In the genomic region with DNA sequence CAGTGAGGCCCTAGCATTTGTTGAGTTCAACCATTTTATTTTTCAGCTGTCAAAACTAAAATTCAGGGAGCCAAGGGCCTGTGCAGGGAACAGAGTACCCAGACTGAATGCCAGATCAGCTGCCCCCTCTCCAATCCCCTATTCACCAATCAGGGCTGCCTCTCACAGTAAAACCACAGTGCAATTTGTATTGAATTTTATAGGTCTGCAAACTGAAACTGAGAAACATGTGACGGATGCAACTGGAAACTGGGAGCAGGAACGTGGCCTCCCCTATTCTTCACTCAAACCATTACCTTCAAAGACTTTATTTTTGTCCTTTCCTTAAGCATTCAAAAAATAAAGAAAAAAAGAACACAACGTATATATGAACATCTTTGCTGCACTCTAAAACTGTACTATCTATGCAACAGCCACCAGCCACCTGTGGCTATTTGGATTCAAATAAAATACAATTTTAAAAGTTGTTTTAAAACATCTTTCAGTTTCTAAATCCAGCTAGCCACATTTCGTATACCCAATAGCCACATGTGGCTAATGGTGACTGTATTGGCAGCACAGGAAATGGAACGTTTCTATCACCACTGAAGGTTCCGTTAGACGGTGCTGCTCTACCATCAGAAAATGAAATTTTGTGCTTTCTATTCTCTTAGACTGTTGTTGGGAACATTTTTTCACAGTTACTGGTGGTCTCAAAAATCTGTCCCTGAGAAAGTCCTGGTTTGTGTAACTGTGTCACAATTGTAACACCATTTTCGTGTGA, we compare ENCODE assay signal across 16 cellular contexts.
"Had no signal": no experiment of that assay in that cellular context is flagged by ENCODE, and none has a peak within 500 bp of the region (broad histone marks: within the 10 kb centered on the region; RNA-seq: fewer than 3 reads in every experiment).

No MANE protein-coding gene starts in this region.

- H3K27ac Mint-ChIP-seq: activated CD4-positive, alpha-beta T cell treated with anti-CD3 and anti-CD28 coated beads, Interleukin-2, amount 10 ng/mL, durations not matched to agents 7 days and 5 days; activated naive CD4-positive, alpha-beta T cell treated with anti-CD3 and anti-CD28 coated beads for 36 hours; activated T-helper 17 cell treated with anti-CD3 and anti-CD28 coated beads, Interleukin-2, amount 50 U/mL, for 72 hours; memory B cell; naive thymus-derived CD8-positive, alpha-beta T cell; progenitor cell of endocrine pancreas; stimulated activated naive B cell treated with anti-CD40 and anti-IgM and Interleukin-4, amounts not matched to agents 10 μg/mL and 1 μg/mL and 100 μg/mL, for 72 hours had no signal

- H3K36me3 Mint-ChIP-seq: memory B cell; naive thymus-derived CD8-positive, alpha-beta T cell; stimulated activated naive B cell treated with anti-CD40 and anti-IgM and Interleukin-4, amounts not matched to agents 10 μg/mL and 1 μg/mL and 100 μg/mL, for 72 hours had no signal

- H3K9me3 Mint-ChIP-seq: activated CD4-positive, alpha-beta T cell treated with anti-CD3 and anti-CD28 coated beads, Interleukin-2, amount 10 ng/mL, durations not matched to agents 7 days and 5 days; activated naive CD4-positive, alpha-beta T cell treated with anti-CD3 and anti-CD28 coated beads for 36 hours; activated T-helper 17 cell treated with anti-CD3 and anti-CD28 coated beads, Interleukin-2, amount 50 U/mL, for 72 hours; memory B cell; naive thymus-derived CD8-positive, alpha-beta T cell had no signal

- ATAC-seq: activated T-helper 17 cell treated with anti-CD3 and anti-CD28 coated beads, Interleukin-2, amount 50 U/mL, for 72 hours; gastrocnemius medialis; heart left ventricle; left lung; naive thymus-derived CD8-positive, alpha-beta T cell; stimulated activated naive B cell treated with anti-CD40 and anti-IgM and Interleukin-4, amounts not matched to agents 10 μg/mL and 1 μg/mL and 100 μg/mL, for 72 hours had no signal

- H3K4me3 Mint-ChIP-seq: activated CD4-positive, alpha-beta T cell treated with anti-CD3 and anti-CD28 coated beads, Interleukin-2, amount 10 ng/mL, durations not matched to agents 7 days and 5 days; activated naive CD4-positive, alpha-beta T cell treated with anti-CD3 and anti-CD28 coated beads for 36 hours; activated T-helper 17 cell treated with anti-CD3 and anti-CD28 coated beads, Interleukin-2, amount 50 U/mL, for 72 hours; memory B cell; stimulated activated naive B cell treated with anti-CD40 and anti-IgM and Interleukin-4, amounts not matched to agents 10 μg/mL and 1 μg/mL and 100 μg/mL, for 72 hours had no signal

- H3K4me1 Mint-ChIP-seq: activated CD4-positive, alpha-beta T cell treated with anti-CD3 and anti-CD28 coated beads, Interleukin-2, amount 10 ng/mL, durations not matched to agents 7 days and 5 days; activated T-helper 17 cell treated with anti-CD3 and anti-CD28 coated beads, Interleukin-2, amount 50 U/mL, for 72 hours; memory B cell; naive thymus-derived CD8-positive, alpha-beta T cell; stimulated activated naive B cell treated with anti-CD40 and anti-IgM and Interleukin-4, amounts not matched to agents 10 μg/mL and 1 μg/mL and 100 μg/mL, for 72 hours had no signal

- DNase-seq: activated CD4-positive, alpha-beta T cell treated with anti-CD3 and anti-CD28 coated beads, Interleukin-2, amount 10 ng/mL, durations not matched to agents 7 days and 5 days; activated naive CD4-positive, alpha-beta T cell treated with anti-CD3 and anti-CD28 coated beads for 36 hours; dermis blood vessel endothelial cell; gastrocnemius medialis; heart left ventricle; islet precursor cell; left lung; naive thymus-derived CD8-positive, alpha-beta T cell; nucleus accumbens; stimulated activated CD4-positive, alpha-beta T cell treated with anti-CD3 and anti-CD28 coated beads, Interleukin-2, amount 100 ng/mL, for 48 hours; stimulated activated naive B cell treated with anti-CD40 and anti-IgM and Interleukin-4, amounts not matched to agents 10 μg/mL and 1 μg/mL and 100 μg/mL, for 72 hours; T-helper 9 cell; thyroid gland had no signal

- H3K27me3 Mint-ChIP-seq: activated CD4-positive, alpha-beta T cell treated with anti-CD3 and anti-CD28 coated beads, Interleukin-2, amount 10 ng/mL, durations not matched to agents 7 days and 5 days; memory B cell; progenitor cell of endocrine pancreas; stimulated activated naive B cell treated with anti-CD40 and anti-IgM and Interleukin-4, amounts not matched to agents 10 μg/mL and 1 μg/mL and 100 μg/mL, for 72 hours had no signal
